Comparison of ENCODE assay signal across 10 cellular contexts in the genomic region with DNA sequence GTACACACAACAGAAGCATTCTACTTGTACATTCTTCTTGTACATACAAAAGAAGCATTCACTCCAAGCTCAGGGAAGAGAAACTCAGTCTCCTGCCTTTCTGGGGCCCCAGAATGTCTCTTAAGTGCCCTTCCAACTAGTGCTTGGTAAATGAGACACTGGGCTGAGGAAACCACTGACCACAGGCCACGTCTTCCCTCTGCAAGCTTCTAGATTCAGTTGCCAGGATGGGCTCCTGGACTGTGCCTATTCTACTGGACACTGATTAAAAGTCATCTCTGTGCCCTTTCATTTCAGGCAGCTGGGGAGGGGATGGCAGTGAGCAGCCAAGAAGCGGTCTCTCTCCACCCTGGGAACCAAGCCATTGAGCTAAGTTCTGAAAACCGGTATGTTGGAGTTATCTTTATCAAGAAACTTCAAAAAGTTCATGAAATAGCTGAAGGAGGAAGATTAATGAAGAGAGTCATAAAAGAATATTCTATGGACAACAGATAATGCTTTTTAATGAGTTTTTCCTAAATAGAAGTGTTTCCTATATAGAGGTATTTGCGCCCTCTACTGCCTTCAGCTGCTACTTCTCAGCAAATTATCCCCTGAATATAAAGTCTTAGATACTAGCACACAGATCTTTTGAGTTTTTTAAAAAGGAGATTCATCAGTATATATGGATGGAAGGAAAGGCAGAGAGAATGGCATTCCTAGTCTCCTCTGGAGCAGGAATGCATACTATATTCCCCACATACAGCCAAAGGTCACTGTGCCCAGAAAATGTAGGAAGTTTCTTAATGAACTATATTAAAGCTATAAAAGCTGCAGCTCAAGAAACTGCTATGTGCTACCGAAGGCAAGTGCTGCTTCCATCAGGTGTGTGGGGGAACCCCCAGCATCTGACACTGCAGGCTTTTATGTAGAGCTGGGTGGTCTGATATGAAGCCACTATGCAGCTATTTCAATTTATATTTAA. TPM values are rescaled to one million over a fixed set of nuclear protein-coding genes. Genes with fewer than 3 reads are reported as not detected.
DNase-seq lines count a peak whose midpoint lies in the region; ATAC-seq and TF ChIP-seq lines count a peak whose summit lies in the region.
"Had no signal": no experiment of that assay in that cellular context is flagged by ENCODE, and none has a peak within 500 bp of the region (broad histone marks: within the 10 kb centered on the region; RNA-seq: fewer than 3 reads in every experiment).

No MANE protein-coding gene starts in this region.

- H3K27ac ChIP-seq in caudate nucleus (ENCODE audit: low read depth, low read length) (peak overlapping the region; percentile 83), testis (no peak overlapping the region)

- no peaks in the 10 kb centered on the region for H3K27me3 ChIP-seq in testis

- peaks cover 22% of the 10 kb centered on the region for H3K4me1 ChIP-seq in testis

- no peak overlapping the region for H3K4me3 ChIP-seq in testis
- H3K4me3 ChIP-seq: skin epidermis had no signal

- no peaks in the 10 kb centered on the region for H3K36me3 ChIP-seq in testis (ENCODE audit: low read depth, missing control alignments)

- no peak for ATAC-seq in HG03342 (IDR thresholded peaks at IDR 0.05; ENCODE audit: unreplicated experiment)
- no peak for ATAC-seq in GM19351 (IDR thresholded peaks at IDR 0.05; ENCODE audit: unreplicated experiment)

- intact Hi-C loops in testis (cut with DNase I; ENCODE audit: low total_unique reads) = no loop called here

- no peaks in the 10 kb centered on the region for H3K9me3 ChIP-seq in testis

- DNase-seq in DMS53 (lab: John Stamatoyannopoulos, UW) (peak; percentile 47), DMS53 treated with DMSO at 0.1 percent for 48 hours (lab: John Stamatoyannopoulos, UW; ENCODE audit: unreplicated experiment) (no peak), Kasumi-1 (lab: John Stamatoyannopoulos, UW) (peak; percentile 66 to 85), caudate nucleus (lab: John Stamatoyannopoulos, UW) (peak in 15 of 61 donors; percentile 9 to 41 (median 21)), myocyte (ENCODE audit: low read depth) (peak; percentile 85), testis (no peak)

- no peak for TF ChIP-seq POLR2A in testis (IDR thresholded peaks at IDR 0.05)

- WGBS in testis, 2 donors = 55 to 66% methylated on average over 5 of the region's 5 CpGs

- TF ChIP-seq CTCF in testis (IDR thresholded peaks at IDR 0.05) = peak in 1 of 3 experiments; percentile 16

RNA-seq across cellular contexts. Expression of a gene that starts 8.4 kb away (rescaled TPM):
- total RNA-seq in myocyte = not detected in 2 replicates
- not detected for polyA plus RNA-seq in myocyte (2012)
- total RNA-seq in testis = not detected
- polyA plus RNA-seq in testis (ENCODE audit: insufficient read depth, low read depth, low replicate concordance) = not detected
- total RNA-seq: CD8-positive, alpha-beta memory T cell had no signal

RNA-seq across cellular contexts. Expression of a gene that starts 23.0 kb away (rescaled TPM):
- total RNA-seq in myocyte = 22.7 and 49.0 TPM in 2 replicates
- polyA plus RNA-seq in myocyte (2012) = 5.6 TPM
- total RNA-seq in testis = 10 to 100 TPM; 13.1 to 15.3 TPM
- 14.8 TPM for polyA plus RNA-seq in testis (ENCODE audit: insufficient read depth, low read depth, low replicate concordance)

RNA-seq across cellular contexts. Expression of a gene that starts 41.6 kb away (rescaled TPM):
- total RNA-seq in myocyte (12.3 and 21.8 TPM in 2 replicates), testis (1 to 10 TPM; 5.4 to 6.9 TPM)
- 5.3 TPM for polyA plus RNA-seq in myocyte (2012)
- polyA plus RNA-seq in testis (ENCODE audit: insufficient read depth, low read depth, low replicate concordance) = 10.6 TPM

RNA-seq across cellular contexts. Expression of a gene that starts 44.9 kb away (rescaled TPM):
- total RNA-seq in myocyte (19.5 and 21.6 TPM in 2 replicates), testis (1 to 10 TPM; 8.2 to 9.2 TPM)
- polyA plus RNA-seq in myocyte (2012) = 4.4 TPM
- 6.9 TPM for polyA plus RNA-seq in testis (ENCODE audit: insufficient read depth, low read depth, low replicate concordance)

Comparison
In these comparisons a context has a peak if more than half of its experiments do, and no peak if none do; other contexts are left out.
1. DNase-seq: peak in DMS53 (single experiment), Kasumi-1 (2 of 2) and myocyte (single experiment); none in DMS53 treated with DMSO at 0.1 percent for 48 hours (single experiment) and testis (single experiment).